8 cellular contexts compared by ENCODE assay signal in the genomic region with DNA sequence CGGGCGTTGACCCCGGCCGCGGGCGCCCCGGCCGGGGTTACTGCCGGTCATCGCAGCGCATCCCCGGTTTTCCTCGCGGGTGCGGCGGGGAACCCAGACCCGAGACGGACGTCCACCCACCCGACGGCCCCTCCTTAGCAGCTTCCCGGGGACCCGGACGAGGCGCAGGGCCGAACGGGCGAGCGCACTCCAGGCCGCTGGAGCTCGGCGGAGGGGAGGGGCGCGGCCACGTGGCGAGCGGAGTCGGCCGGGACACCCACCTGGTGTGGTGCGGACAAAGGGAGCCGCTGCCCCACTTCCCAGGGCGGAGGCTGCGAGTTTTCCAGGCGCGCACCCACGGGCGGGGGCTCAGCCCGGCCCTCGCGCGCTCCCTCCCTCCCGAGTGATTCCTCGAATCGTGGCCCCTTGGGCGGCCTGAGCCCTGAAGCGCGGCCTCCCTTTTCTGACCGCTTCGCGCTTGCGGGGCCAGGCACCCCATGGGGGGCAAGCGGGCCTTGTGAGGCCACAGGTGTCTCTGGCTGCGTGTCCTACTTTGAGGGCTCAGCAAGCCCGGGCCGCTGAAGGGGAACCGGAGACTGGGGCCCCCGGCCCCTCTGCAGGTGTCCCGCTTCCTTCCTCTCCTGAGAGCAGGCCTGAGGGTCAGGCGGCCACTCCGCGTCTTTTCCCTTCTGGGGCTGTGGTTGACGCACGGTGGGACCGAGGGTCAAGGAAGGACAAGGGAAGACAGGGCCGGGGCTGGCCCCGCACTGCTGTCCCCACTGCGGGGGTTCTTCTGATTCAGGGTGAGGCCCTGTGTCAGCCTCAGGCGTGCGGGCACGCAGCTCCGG. TPM values are rescaled to one million over a fixed set of nuclear protein-coding genes. Genes with fewer than 3 reads are reported as not detected.
A peak's percentile ranks its signal among the peaks of the same experiment; 100 is the strongest.
DNase-seq lines count a peak whose midpoint lies in the region; ATAC-seq, FAIRE-seq and TF ChIP-seq lines count a peak whose summit lies in the region.

No MANE protein-coding gene starts in this region.

- no peaks in the 10 kb centered on the region for H3K9me3 ChIP-seq in prostate gland

- H3K36me3 ChIP-seq in prostate gland = peaks cover 9 to 19% of the 10 kb centered on the region in 2 donors

- WGBS in prostate gland = 23% methylated on average over 49 of the region's 81 CpGs

- FAIRE-seq in HTR-8/SVneo (lab: Jason Lieb, UNC) = no peak

- peak overlapping the region; percentile 98 to 99 for H3K27ac ChIP-seq in prostate gland

- no peaks in the 10 kb centered on the region for H3K27me3 ChIP-seq in prostate gland (replicated peaks; ENCODE audit: insufficient read depth)

- H3K4me1 ChIP-seq in prostate gland (replicated peaks) = peaks cover 43% of the 10 kb centered on the region

- TF ChIP-seq CTCF in WI38 (IDR thresholded peaks at IDR 0.05; ENCODE audit: low read depth, low read length) (no peak), foreskin fibroblast (IDR thresholded peaks at IDR 0.05; ENCODE audit: low read depth, low read length) (no peak), prostate gland (IDR thresholded peaks at IDR 0.05) (no peak)

- ATAC-seq in GM19035 (IDR thresholded peaks at IDR 0.05; ENCODE audit: unreplicated experiment) (peak; percentile 12), HG03159 (IDR thresholded peaks at IDR 0.05; ENCODE audit: unreplicated experiment) (peak; percentile 11), GM21360 (IDR thresholded peaks at IDR 0.05; ENCODE audit: unreplicated experiment) (no peak)

- peak overlapping the region; percentile 48 for H3K4me3 ChIP-seq in WI38 (ENCODE audit: low read depth, low read length)
- H3K4me3 ChIP-seq in foreskin fibroblast (ENCODE audit: low read depth in 1 of 2, low read length in 2 of 2) = peak overlapping the region; percentile 50
- H3K4me3 ChIP-seq in prostate gland = peak overlapping the region; percentile 91 to 98

- TF ChIP-seq POLR2A in prostate gland (IDR thresholded peaks at IDR 0.05) = no peak

- intact Hi-C loops in prostate gland (cut with DNase I) = loop anchor here (5.0 kb wide), 1 partner anchor 62 kb away; a partner anchor contains a TSS

- DNase-seq in AML-193 (lab: John Stamatoyannopoulos, UW) (peak; percentile 16 to 20), foreskin fibroblast (no peak), prostate gland (ENCODE audit: low spot score) (no peak), HTR-8/SVneo (ENCODE audit: insufficient read length, low spot score) (no peak)

RNA-seq across cellular contexts. Expression of a gene that starts 1.1 kb away (rescaled TPM):
- total RNA-seq in prostate gland = 100 to 1,000 TPM; 192 to 388 TPM

RNA-seq across cellular contexts. Expression of a gene that starts 33.5 kb away (rescaled TPM):
- 100 to 1,000 TPM in 1 of 2 donors, 10 to 100 TPM in 1; 95.9 to 119 TPM for total RNA-seq in prostate gland

RNA-seq across cellular contexts. Expression of a gene that starts 47.5 kb away (rescaled TPM):
- 100 to 1,000 TPM; 163 to 182 TPM for total RNA-seq in prostate gland

RNA-seq across cellular contexts. Expression of a gene that starts 47.5 kb away (rescaled TPM):
- total RNA-seq in prostate gland = 10 to 100 TPM; 48.8 to 92.7 TPM

Comparison
In these comparisons a context has a peak if more than half of its experiments do, and no peak if none do; other contexts are left out.
1. DNase-seq: peak in AML-193 (2 of 2); none in foreskin fibroblast (0 of 2), prostate gland (single experiment) and HTR-8/SVneo (single experiment).
2. Peak in every context shown above with its lines, with median percentiles within 50 percentile points of each other: H3K4me3 ChIP-seq.